In genomic region chr6:47780510-47781356, GRCh38 we compare ENCODE assay signal across 8 cellular contexts. TPM values are rescaled to one million over a fixed set of nuclear protein-coding genes. Genes with fewer than 3 reads are reported as not detected.
DNase-seq lines count a peak whose midpoint lies in the region; ATAC-seq lines count a peak whose summit lies in the region.

No MANE protein-coding gene starts in this region.

- H2AFZ ChIP-seq in neuronal stem cell (ENCODE audit: low read length), result peak overlapping the region; percentile 64

- no peak overlapping the region for H2AK5ac ChIP-seq in neuronal stem cell (ENCODE audit: low read depth, low read length)

- no peak overlapping the region for H4K8ac ChIP-seq in neuronal stem cell (ENCODE audit: low read depth, low read length)

- no peaks in the 10 kb centered on the region for H3K9me3 Mint-ChIP-seq in activated CD8-positive, alpha-beta T cell treated with anti-CD3 and anti-CD28 coated beads, Interleukin-2, amount 10 ng/mL, durations not matched to agents 7 days and 5 days (ENCODE audit: insufficient read depth)

- ATAC-seq in GM19468 (IDR thresholded peaks at IDR 0.05; ENCODE audit: extremely low read depth, unreplicated experiment), result peak; percentile 47
- ATAC-seq in HG03469 (IDR thresholded peaks at IDR 0.05; ENCODE audit: unreplicated experiment), result peak; percentile 86
- ATAC-seq in activated CD8-positive, alpha-beta T cell treated with anti-CD3 and anti-CD28 coated beads, Interleukin-2, amount 10 ng/mL, durations not matched to agents 7 days and 5 days, result peak; percentile 98

- no peaks in the 10 kb centered on the region for H3K36me3 ChIP-seq in neuronal stem cell (replicated peaks in 1 of 2; ENCODE audit: control insufficient read depth in 2 of 2, insufficient read depth in 2 of 2, low read length in 2 of 2)

- no peak overlapping the region for H2BK5ac ChIP-seq in neuronal stem cell (ENCODE audit: low read length)

- H3K4me3 Mint-ChIP-seq in activated CD8-positive, alpha-beta T cell treated with anti-CD3 and anti-CD28 coated beads, Interleukin-2, amount 10 ng/mL, durations not matched to agents 7 days and 5 days, result no peak overlapping the region

- no peak overlapping the region for H3K9ac ChIP-seq in neuronal stem cell (ENCODE audit: low read depth, low read length, poor library complexity)

- no CpG with 5 or more reads among the region's 6 CpGs for WGBS in neuronal stem cell (ENCODE audit: extremely low coverage in 2 of 2, insufficient read length in 2 of 2, insufficient replicate concordance in 1 of 2), 2 donors

- H3K27me3 ChIP-seq in neuronal stem cell (ENCODE audit: control insufficient read depth in 3 of 3, insufficient read depth in 3 of 3, low read depth in 1 of 3, low read length in 3 of 3), result no peaks in the 10 kb centered on the region

- POLR2A ChIA-PET in activated CD8-positive, alpha-beta T cell treated with anti-CD3 and anti-CD28 coated beads, Interleukin-2, amount 10 ng/mL, durations not matched to agents 7 days and 5 days (lab: Charles Lee), result no interaction called here

- H3K27ac ChIP-seq in neuronal stem cell (replicated peaks; ENCODE audit: low read length), result no peak overlapping the region

- no peak overlapping the region for H3K27ac Mint-ChIP-seq in activated CD8-positive, alpha-beta T cell treated with anti-CD3 and anti-CD28 coated beads, Interleukin-2, amount 10 ng/mL, durations not matched to agents 7 days and 5 days

- no peak overlapping the region for H3K4me3 ChIP-seq in neuronal stem cell (ENCODE audit: low read length in 2 of 2)

- no peak overlapping the region for H3K18ac ChIP-seq in neuronal stem cell (ENCODE audit: low read length)

- peak; percentile 33 for DNase-seq in DMS153 treated with DMSO at 0.1 percent for 48 hours (lab: John Stamatoyannopoulos, UW; ENCODE audit: unreplicated experiment)
- peak; percentile 88 for DNase-seq in NCI-H748 (lab: John Stamatoyannopoulos, UW; ENCODE audit: unreplicated experiment)
- peak; percentile 55 for DNase-seq in activated CD8-positive, alpha-beta T cell treated with anti-CD3 and anti-CD28 coated beads, Interleukin-2, amount 10 ng/mL, durations not matched to agents 7 days and 5 days
- peak; percentile 37 for DNase-seq in fibroblast of the conjunctiva (ENCODE audit: low read depth)
- DNase-seq in neuronal stem cell (ENCODE audit: low spot score), result peak; percentile 33
- no peak for DNase-seq in GM19238 (ENCODE audit: insufficient read length, low spot score)

- no peak overlapping the region for H3K14ac ChIP-seq in neuronal stem cell (ENCODE audit: low read length)

- no peaks in the 10 kb centered on the region for H3K79me1 ChIP-seq in neuronal stem cell (ENCODE audit: low read depth, low read length)

- no peak overlapping the region for H2BK120ac ChIP-seq in neuronal stem cell (ENCODE audit: low read depth, low read length)

- H4K91ac ChIP-seq in neuronal stem cell (ENCODE audit: low read depth, low read length, poor library complexity), result no peak overlapping the region

- H3K23ac ChIP-seq in neuronal stem cell (ENCODE audit: low read depth, low read length, poor library complexity), result no peak overlapping the region

- peaks cover 22% of the 10 kb centered on the region for H3K27me3 Mint-ChIP-seq in activated CD8-positive, alpha-beta T cell treated with anti-CD3 and anti-CD28 coated beads, Interleukin-2, amount 10 ng/mL, durations not matched to agents 7 days and 5 days (ENCODE audit: low read depth)

- no peaks in the 10 kb centered on the region for H3K9me3 ChIP-seq in neuronal stem cell (replicated peaks in 1 of 2; ENCODE audit: control insufficient read depth in 2 of 2, insufficient read depth in 1 of 2, low read depth in 1 of 2, low read length in 2 of 2)

- H3K4ac ChIP-seq in neuronal stem cell (ENCODE audit: low read length), result no peak overlapping the region

- H2BK15ac ChIP-seq in neuronal stem cell (ENCODE audit: low read length), result no peak overlapping the region

- peaks cover 7% of the 10 kb centered on the region for H3K4me1 Mint-ChIP-seq in activated CD8-positive, alpha-beta T cell treated with anti-CD3 and anti-CD28 coated beads, Interleukin-2, amount 10 ng/mL, durations not matched to agents 7 days and 5 days (ENCODE audit: low read depth)

- CTCF ChIA-PET in activated CD8-positive, alpha-beta T cell treated with anti-CD3 and anti-CD28 coated beads, Interleukin-2, amount 10 ng/mL, durations not matched to agents 7 days and 5 days (lab: Charles Lee), result interaction anchor here (0.7 to 3.6 kb wide), 17 partner anchors 9 to 932 kb away, joined by 3 to 93 read pairs (median 4); partner anchors contain the start of gene CD2AP

- no peak overlapping the region for H3K4me2 ChIP-seq in neuronal stem cell (ENCODE audit: insufficient read depth, low read length, poor library complexity, severe bottlenecking)

- peaks cover 0 to 2% of the 10 kb centered on the region in 2 donors for H3K4me1 ChIP-seq in neuronal stem cell (ENCODE audit: control insufficient read depth in 2 of 2, insufficient read depth in 1 of 2, low read depth in 1 of 2, low read length in 2 of 2)

- no peaks in the 10 kb centered on the region for H3K36me3 Mint-ChIP-seq in activated CD8-positive, alpha-beta T cell treated with anti-CD3 and anti-CD28 coated beads, Interleukin-2, amount 10 ng/mL, durations not matched to agents 7 days and 5 days (ENCODE audit: low read depth)

- H2BK12ac ChIP-seq in neuronal stem cell (ENCODE audit: low read length), result no peak overlapping the region

RNA-seq across cellular contexts. Expression of gene OPN5, which starts 1.1 kb away (rescaled TPM):
- not detected for total RNA-seq in activated CD8-positive, alpha-beta T cell treated with anti-CD3 and anti-CD28 coated beads, Interleukin-2, amount 10 ng/mL, durations not matched to agents 7 days and 5 days
- polyA plus RNA-seq in neuronal stem cell (2013, experiment 1 of 2), result 0.01 TPM
- polyA plus RNA-seq in neuronal stem cell (2013, experiment 2 of 2), result not detected

Comparison
In these comparisons a context has a peak if more than half of its experiments do, and no peak if none do; other contexts are left out.
1. ATAC-seq: peak in every context shown above with its lines; median percentile 98 in activated CD8-positive, alpha-beta T cell treated with anti-CD3 and anti-CD28 coated beads, Interleukin-2, amount 10 ng/mL, durations not matched to agents 7 days and 5 days; 86 in HG03469; 47 in GM19468.